Comparison of ENCODE assay signal across 9 cellular contexts in genomic region chr11:125165111-125165663, GRCh38. TPM values are rescaled to one million over a fixed set of nuclear protein-coding genes. Genes with fewer than 3 reads are reported as not detected.
A peak's percentile ranks its signal among the peaks of the same experiment; 100 is the strongest.
DNase-seq lines count a peak whose midpoint lies in the region; ATAC-seq and TF ChIP-seq lines count a peak whose summit lies in the region.
"Had no signal": no experiment of that assay in that cellular context is flagged by ENCODE, and none has a peak within 500 bp of the region (broad histone marks: within the 10 kb centered on the region; RNA-seq: fewer than 3 reads in every experiment).

No MANE protein-coding gene starts in this region.

- WGBS in lower leg skin, 2 donors: 0 to 1% methylated on average over 29 to 64 of the region's 67 CpGs
- 0% methylated on average over 6 of the region's 67 CpGs for WGBS in suprapubic skin

- intact Hi-C loops in Right ventricle myocardium inferior (cut with DNase I) (loop anchor here (2.0 to 5.0 kb wide), 3 partner anchors 60 to 264 kb away; no protein-coding TSS in a partner anchor), cardiac septum (cut with DNase I) (loop anchor here (2.0 kb wide), 1 partner anchor 240 kb away; no protein-coding TSS in a partner anchor), lower leg skin (cut with DNase I; ENCODE audit: low total_unique reads) (no loop called here)

- no peak for TF ChIP-seq POLR2A in lower leg skin (IDR thresholded peaks at IDR 0.05)
- TF ChIP-seq POLR2A in suprapubic skin (IDR thresholded peaks at IDR 0.05): no peak

- peak; percentile 2 for ATAC-seq in Right ventricle myocardium inferior
- ATAC-seq in GM21717 (IDR thresholded peaks at IDR 0.05; ENCODE audit: unreplicated experiment): no peak
- ATAC-seq in GM21529 (IDR thresholded peaks at IDR 0.05; ENCODE audit: unreplicated experiment): no peak

- no peaks in the 10 kb centered on the region for H3K36me3 ChIP-seq in NT2/D1 (ENCODE audit: insufficient read depth, insufficient read length, low read length)
- no peaks in the 10 kb centered on the region for H3K36me3 ChIP-seq in suprapubic skin

- no peaks in the 10 kb centered on the region for H3K9me3 ChIP-seq in NT2/D1 (ENCODE audit: insufficient read depth, low read length)
- no peaks in the 10 kb centered on the region for H3K9me3 ChIP-seq in suprapubic skin

- no peak for TF ChIP-seq EP300 in suprapubic skin (IDR thresholded peaks at IDR 0.05)

- peak overlapping the region; percentile 63 for H3K4me3 ChIP-seq in NT2/D1 (ENCODE audit: insufficient read length, low read depth)
- peak overlapping the region; percentile 33 for H3K4me3 ChIP-seq in lower leg skin (ENCODE audit: low read depth, poor library complexity, severe bottlenecking)
- peak overlapping the region; percentile 67 for H3K4me3 ChIP-seq in suprapubic skin

- peak; percentile 79 for DNase-seq in Right ventricle myocardium inferior (ENCODE audit: missing footprints)
- DNase-seq in cardiac septum (ENCODE audit: low spot score): no peak
- DNase-seq in NT2/D1 (ENCODE audit: low read depth, low spot score): no peak
- DNase-seq in cerebellum (ENCODE audit: low spot score): peak; percentile 46
- DNase-seq in lower leg skin (ENCODE audit: low spot score in 2 of 2): peak in 1 of 2 donors; percentile 88
- no peak for DNase-seq in suprapubic skin (ENCODE audit: low spot score in 2 of 2)

- peak overlapping the region; percentile 91 for H3K9ac ChIP-seq in NT2/D1 (ENCODE audit: insufficient read length, low read depth)

- peaks cover 3% of the 10 kb centered on the region for H3K4me1 ChIP-seq in NT2/D1 (ENCODE audit: insufficient read depth, insufficient read length)
- H3K4me1 ChIP-seq in suprapubic skin: peaks cover 31% of the 10 kb centered on the region

- peaks cover 11% of the 10 kb centered on the region for H3K27me3 ChIP-seq in NT2/D1 (ENCODE audit: insufficient read depth, insufficient read length)
- peaks cover 24% of the 10 kb centered on the region for H3K27me3 ChIP-seq in suprapubic skin

- H3K27ac ChIP-seq in suprapubic skin: peak overlapping the region; percentile 11
- H3K27ac ChIP-seq: epithelial cell of prostate had no signal

- TF ChIP-seq CTCF in lower leg skin (IDR thresholded peaks at IDR 0.05) (no peak), suprapubic skin (IDR thresholded peaks at IDR 0.05) (no peak)

RNA-seq across cellular contexts. Expression of gene PKNOX2, which starts 0.6 kb away (rescaled TPM):
- total RNA-seq in Right ventricle myocardium inferior (9.1 TPM), cardiac septum (7.1 TPM), cerebellum (6.4 TPM), lower leg skin (1 to 10 TPM; 1.5 to 4.6 (median 2.8) TPM), suprapubic skin (1 to 10 TPM; 1.5 to 8.2 (median 3.6) TPM)

RNA-seq across cellular contexts. Expression of gene TMEM218, which starts 53.8 kb away (rescaled TPM):
- total RNA-seq in Right ventricle myocardium inferior (6.0 TPM), cardiac septum (8.7 TPM), cerebellum (22.0 TPM), lower leg skin (10 to 100 TPM in 3 of 4 donors, 1 to 10 TPM in 1; 8.6 to 17.1 (median 13.6) TPM), suprapubic skin (10 to 100 TPM in 3 of 4 donors, 1 to 10 TPM in 1; 9.9 to 19.9 (median 14.6) TPM)

Comparison
In these comparisons a context has a peak if more than half of its experiments do, and no peak if none do; other contexts are left out.
1. DNase-seq: peak in Right ventricle myocardium inferior (single experiment) and cerebellum (single experiment); none in cardiac septum (single experiment), NT2/D1 (single experiment) and suprapubic skin (0 of 2).
2. Peak in every context shown above with its lines, with median percentiles within 50 percentile points of each other: H3K4me3 ChIP-seq.